ENCODE assay signal across 1 cellular context in genomic region chr12:26736563-26737486, GRCh38.
TF ChIP-seq lines count a peak whose summit lies in the region.

No MANE protein-coding gene starts in this region.

TF ChIP-seq in HepG2, 621 proteins besides CTCF, POLR2A, EP300 and RAD21 (continued from another document and continues in another):
- TF ChIP-seq ZBTB39 (CRISPR knock-in tag; IDR thresholded peaks at IDR 0.05) (no peak; the same call in 1 of the 2 replicates), DRAP1 (CRISPR knock-in tag; IDR thresholded peaks at IDR 0.05) (no peak; the same call in none of the 2 replicates), TFE3 (CRISPR knock-in tag; IDR thresholded peaks at IDR 0.05) (peak; percentile 76; the same call in 1 of the 2 replicates), ZNF543 (CRISPR knock-in tag; IDR thresholded peaks at IDR 0.05) (peak; percentile 49; the same call in 1 of the 2 replicates), SIX1 (CRISPR knock-in tag; IDR thresholded peaks at IDR 0.05; ENCODE audit: borderline replicate concordance) (peak; percentile 92), TBL1XR1 (IDR thresholded peaks at IDR 0.05; ENCODE audit: borderline replicate concordance, low read length, partially characterized antibody) (peak; percentile 90), ATF3 (CRISPR knock-in tag; IDR thresholded peaks at IDR 0.05) (peak; percentile 15; the same call in 1 of the 2 replicates), ZNF879 (CRISPR knock-in tag; IDR thresholded peaks at IDR 0.05) (no peak), RAD51 (IDR thresholded peaks at IDR 0.05; ENCODE audit: borderline replicate concordance) (no peak), RELA (CRISPR knock-in tag; IDR thresholded peaks at IDR 0.05) (peak; percentile 31; the same call in 1 of the 2 replicates), SMAD3 (CRISPR knock-in tag; IDR thresholded peaks at IDR 0.05) (peak; percentile 96), NFRKB (IDR thresholded peaks at IDR 0.05) (0 out of 2 replicates have a peak, but pooled peaks have one; percentile 41), BCL6 (CRISPR knock-in tag; IDR thresholded peaks at IDR 0.05) (peak; percentile 97), BRF2 (CRISPR knock-in tag; IDR thresholded peaks at IDR 0.05) (peak; percentile 64; the same call in 1 of the 2 replicates), ZNF710 (CRISPR knock-in tag; IDR thresholded peaks at IDR 0.05; ENCODE audit: borderline replicate concordance) (peak; percentile 91; the same call in 1 of the 2 replicates), CREM (IDR thresholded peaks at IDR 0.05) (peak; percentile 98), CREM (CRISPR knock-in tag; IDR thresholded peaks at IDR 0.05) (no peak), POLR2AphosphoS5 (IDR thresholded peaks at IDR 0.05; ENCODE audit: low read depth, low read length) (peak; percentile 65), ZNF276 (CRISPR knock-in tag; IDR thresholded peaks at IDR 0.05; ENCODE audit: low read depth) (no peak), ZNF670 (CRISPR knock-in tag; IDR thresholded peaks at IDR 0.05; ENCODE audit: borderline replicate concordance) (no peak), IKZF5 (CRISPR knock-in tag; IDR thresholded peaks at IDR 0.05) (peak; percentile 83), HDAC1 (CRISPR knock-in tag; IDR thresholded peaks at IDR 0.05) (peak; percentile 87), YEATS4 (CRISPR knock-in tag; IDR thresholded peaks at IDR 0.05; ENCODE audit: borderline replicate concordance) (peak; percentile 53; the same call in 1 of the 2 replicates), ZBTB34 (CRISPR knock-in tag; IDR thresholded peaks at IDR 0.05) (peak; percentile 90; the same call in 1 of the 2 replicates), NBN (conservative IDR thresholded peaks at IDR 0.05) (no peak), CREBL2 (CRISPR knock-in tag; IDR thresholded peaks at IDR 0.05; ENCODE audit: borderline replicate concordance) (no peak), ZBTB49 (CRISPR knock-in tag; IDR thresholded peaks at IDR 0.05; ENCODE audit: borderline replicate concordance) (no peak), BORCS8-MEF2B (CRISPR knock-in tag; IDR thresholded peaks at IDR 0.05) (0 out of 2 replicates have a peak, but pooled peaks have one; percentile 40), MIER2 (CRISPR knock-in tag; IDR thresholded peaks at IDR 0.05) (peak; percentile 58; the same call in 1 of the 2 replicates), SOX6 (IDR thresholded peaks at IDR 0.05) (no peak), SOX6 (CRISPR knock-in tag; IDR thresholded peaks at IDR 0.05) (peak; percentile 99), TBX3 (IDR thresholded peaks at IDR 0.05; ENCODE audit: borderline replicate concordance) (peak; percentile 95), HNF1B (CRISPR knock-in tag; IDR thresholded peaks at IDR 0.05) (peak; percentile 86), ZNF503 (CRISPR knock-in tag; IDR thresholded peaks at IDR 0.05) (peak; percentile 93), IRF2 (CRISPR knock-in tag; IDR thresholded peaks at IDR 0.05) (peak; percentile 89), ZNF292 (CRISPR knock-in tag; IDR thresholded peaks at IDR 0.05; ENCODE audit: borderline replicate concordance, low read depth) (peak; percentile 64), NCOR1 (IDR thresholded peaks at IDR 0.05; ENCODE audit: borderline replicate concordance, low read length) (peak; percentile 97), KLF11 (CRISPR knock-in tag; IDR thresholded peaks at IDR 0.05) (peak; percentile 84; the same call in 1 of the 2 replicates), MBD4 (IDR thresholded peaks at IDR 0.05; ENCODE audit: borderline replicate concordance, low read length) (peak; percentile 99), AKAP8 (CRISPR knock-in tag; IDR thresholded peaks at IDR 0.05) (peak; percentile 42; the same call in 1 of the 2 replicates), RCOR2 (CRISPR knock-in tag; IDR thresholded peaks at IDR 0.05) (peak; percentile 97)
